Comparison of ENCODE assay signal across 1 cellular context in genomic region chr17:8222630-8223355, GRCh38.
TF ChIP-seq lines count a peak whose summit lies in the region.

No MANE protein-coding gene starts in this region.

TF ChIP-seq in HEK293, 187 proteins besides CTCF, POLR2A, EP300 and RAD21 (continued from another document and continues in another):
- no peak for TF ChIP-seq PRDM10 (tag by site-specific recombination; IDR thresholded peaks at IDR 0.05)
- TF ChIP-seq ZBTB6 (tag by site-specific recombination; IDR thresholded peaks at IDR 0.05), result peak; percentile 83; the same call in 1 of the 2 replicates
- TF ChIP-seq ZNF223 (tag by site-specific recombination; IDR thresholded peaks at IDR 0.05), result no peak
- TF ChIP-seq ZNF239 (tag by site-specific recombination; IDR thresholded peaks at IDR 0.05), result 0 out of 2 replicates have a peak, but pooled peaks have one; percentile 14
- TF ChIP-seq ZNF843 (tag by site-specific recombination; IDR thresholded peaks at IDR 0.05), result peak; percentile 38; the same call in 1 of the 2 replicates
- peak; percentile 81 for TF ChIP-seq ZBTB26 (tag by site-specific recombination; optimal IDR thresholded peaks at IDR 0.05)
- peak; percentile 89 for TF ChIP-seq KLF17 (tag by site-specific recombination; IDR thresholded peaks at IDR 0.05)
- TF ChIP-seq ZNF184 (tag by site-specific recombination; IDR thresholded peaks at IDR 0.05), result peak; percentile 72; the same call in 1 of the 2 replicates
- peak; percentile 94 for TF ChIP-seq IKZF3 (tag by site-specific recombination; IDR thresholded peaks at IDR 0.05)
- peak; percentile 88 for TF ChIP-seq YY2 (tag by site-specific recombination; IDR thresholded peaks at IDR 0.05)
- peak; percentile 95 for TF ChIP-seq ZNF600 (tag by site-specific recombination; IDR thresholded peaks at IDR 0.05)
- peak; percentile 94 for TF ChIP-seq ZNF561 (tag by site-specific recombination; IDR thresholded peaks at IDR 0.05; ENCODE audit: borderline replicate concordance)
- peak; percentile 40 for TF ChIP-seq ZNF341 (tag by site-specific recombination; IDR thresholded peaks at IDR 0.05; ENCODE audit: low read depth)
- peak; percentile 89 for TF ChIP-seq ZNF629 (tag by site-specific recombination; IDR thresholded peaks at IDR 0.05)
- TF ChIP-seq EGR2 (tag by site-specific recombination; IDR thresholded peaks at IDR 0.05; ENCODE audit: low read depth), result peak; percentile 81
- no peak for TF ChIP-seq ZBTB8A (tag by site-specific recombination; IDR thresholded peaks at IDR 0.05)
- no peak for TF ChIP-seq AEBP2 (tag by site-specific recombination; IDR thresholded peaks at IDR 0.05; ENCODE audit: borderline replicate concordance)
- no peak for TF ChIP-seq ZNF433 (tag by site-specific recombination; IDR thresholded peaks at IDR 0.05; ENCODE audit: low read depth)
- TF ChIP-seq WT1 (tag by site-specific recombination; IDR thresholded peaks at IDR 0.05), result peak; percentile 52
- TF ChIP-seq RBAK (tag by site-specific recombination; IDR thresholded peaks at IDR 0.05), result no peak
- TF ChIP-seq ZNF623 (tag by site-specific recombination; IDR thresholded peaks at IDR 0.05), result peak; percentile 26; the same call in 1 of the 2 replicates
- TF ChIP-seq ZNF513 (tag by site-specific recombination; IDR thresholded peaks at IDR 0.05), result no peak; the same call in none of the 2 replicates
- TF ChIP-seq ZNF24 (tag by site-specific recombination; IDR thresholded peaks at IDR 0.05), result peak; percentile 89
- TF ChIP-seq ZXDB (tag by site-specific recombination; IDR thresholded peaks at IDR 0.05), result peak; percentile 40; the same call in 1 of the 2 replicates
- TF ChIP-seq BCL11A (tag by site-specific recombination; IDR thresholded peaks at IDR 0.05; ENCODE audit: low read depth), result peak; percentile 98
- peak; percentile 57 for TF ChIP-seq OSR2 (tag by site-specific recombination; IDR thresholded peaks at IDR 0.05)
- TF ChIP-seq ZNF324 (tag by site-specific recombination; IDR thresholded peaks at IDR 0.05), result peak; percentile 96
- peak; percentile 78 for TF ChIP-seq YY1 (tag by site-specific recombination; IDR thresholded peaks at IDR 0.05)
- no peak for TF ChIP-seq ZNF791 (tag by site-specific recombination; IDR thresholded peaks at IDR 0.05)
- peak; percentile 37; the same call in 1 of the 2 replicates for TF ChIP-seq ZNF18 (tag by site-specific recombination; IDR thresholded peaks at IDR 0.05)
- no peak for TF ChIP-seq ZNF354C (tag by site-specific recombination; IDR thresholded peaks at IDR 0.05; ENCODE audit: borderline replicate concordance, low read depth)
- peak; percentile 96 for TF ChIP-seq KLF8 (tag by site-specific recombination; IDR thresholded peaks at IDR 0.05)
- no peak for TF ChIP-seq ZNF670 (tag by site-specific recombination; IDR thresholded peaks at IDR 0.05; ENCODE audit: low read depth)
- TF ChIP-seq KLF10 (tag by site-specific recombination; IDR thresholded peaks at IDR 0.05), result peak; percentile 86
- TF ChIP-seq ZNF580 (tag by site-specific recombination; IDR thresholded peaks at IDR 0.05), result peak; percentile 91
- 0 out of 2 replicates have a peak, but pooled peaks have one; percentile 7 for TF ChIP-seq FEZF1 (tag by site-specific recombination; IDR thresholded peaks at IDR 0.05)
- TF ChIP-seq MZF1 (tag by site-specific recombination; IDR thresholded peaks at IDR 0.05; ENCODE audit: borderline replicate concordance), result peak; percentile 33; the same call in 1 of the 2 replicates
- TF ChIP-seq ZNF558 (tag by site-specific recombination; IDR thresholded peaks at IDR 0.05), result no peak
- TF ChIP-seq ZNF785 (tag by site-specific recombination; IDR thresholded peaks at IDR 0.05), result no peak
- peak; percentile 97 for TF ChIP-seq ZNF335 (tag by site-specific recombination; conservative IDR thresholded peaks at IDR 0.05)
- peak; percentile 43; the same call in 1 of the 2 replicates for TF ChIP-seq ZNF449 (tag by site-specific recombination; IDR thresholded peaks at IDR 0.05)
- TF ChIP-seq PRDM4 (tag by site-specific recombination; IDR thresholded peaks at IDR 0.05), result peak; percentile 46; the same call in 1 of the 2 replicates
- TF ChIP-seq ZBTB48 (tag by site-specific recombination; IDR thresholded peaks at IDR 0.05), result peak; percentile 52
- TF ChIP-seq HOXC10 (CRISPR knock-in tag; IDR thresholded peaks at IDR 0.05), result no peak
- TF ChIP-seq ZNF548 (tag by site-specific recombination; IDR thresholded peaks at IDR 0.05), result no peak
- peak; percentile 97 for TF ChIP-seq BCL11B (tag by site-specific recombination; IDR thresholded peaks at IDR 0.05; ENCODE audit: low read depth)
- TF ChIP-seq ZNF596 (tag by site-specific recombination; IDR thresholded peaks at IDR 0.05), result no peak
- TF ChIP-seq ZNF645 (tag by site-specific recombination; IDR thresholded peaks at IDR 0.05), result no peak
